1 cellular context compared by ENCODE assay signal in genomic region chr17:41530062-41531048, GRCh38.
TF ChIP-seq lines count a peak whose summit lies in the region.

No MANE protein-coding gene starts in this region.

TF ChIP-seq in K562, 482 proteins besides CTCF, POLR2A, EP300 and RAD21 (continued from another document and continues in another):
- no peak for TF ChIP-seq ZNF764 (CRISPR knock-in tag; IDR thresholded peaks at IDR 0.05; ENCODE audit: low read depth)
- no peak for TF ChIP-seq RFX7 (CRISPR knock-in tag; IDR thresholded peaks at IDR 0.05)
- TF ChIP-seq EWSR1 (IDR thresholded peaks at IDR 0.05; ENCODE audit: borderline replicate concordance, low read depth, partially characterized antibody), result no peak
- no peak for TF ChIP-seq PHF20 (IDR thresholded peaks at IDR 0.05; ENCODE audit: partially characterized antibody)
- peak; percentile 39; the same call in 1 of the 2 replicates for TF ChIP-seq MAFF (IDR thresholded peaks at IDR 0.05; ENCODE audit: low read length)
- 0 out of 2 replicates have a peak, but pooled peaks have one; percentile 23 for TF ChIP-seq RBFOX2 (IDR thresholded peaks at IDR 0.05; ENCODE audit: low read depth, low read length)
- no peak for TF ChIP-seq HLTF (IDR thresholded peaks at IDR 0.05)
- peak; percentile 94 for TF ChIP-seq FOXJ2 (tag; IDR thresholded peaks at IDR 0.05)
- peak; percentile 32 for TF ChIP-seq MEIS2 (IDR thresholded peaks at IDR 0.05; ENCODE audit: partially characterized antibody)
- TF ChIP-seq SMARCB1 (IDR thresholded peaks at IDR 0.05; ENCODE audit: insufficient read length, low read depth), result peak; percentile 81
- TF ChIP-seq ZFP36 (IDR thresholded peaks at IDR 0.05; ENCODE audit: low read depth, low read length, partially characterized antibody), result no peak
- peak; percentile 89 for TF ChIP-seq LEF1 (IDR thresholded peaks at IDR 0.05)
- no peak for TF ChIP-seq NFIX (CRISPR knock-in tag; IDR thresholded peaks at IDR 0.05; ENCODE audit: low read depth)
- TF ChIP-seq WHSC1 (IDR thresholded peaks at IDR 0.05; ENCODE audit: low read length), result no peak
- no peak for TF ChIP-seq SIX5 (IDR thresholded peaks at IDR 0.05; ENCODE audit: borderline replicate concordance in 1 of 2, insufficient read depth in 1 of 2, low read depth in 1 of 2, low read length in 2 of 2)
- no peak for TF ChIP-seq HDAC6 (IDR thresholded peaks at IDR 0.05; ENCODE audit: low read depth, low read length)
- TF ChIP-seq CREB3 (tag; conservative IDR thresholded peaks at IDR 0.05; ENCODE audit: low read depth), result no peak
- no peak for TF ChIP-seq ZFP1 (CRISPR knock-in tag; IDR thresholded peaks at IDR 0.05)
- TF ChIP-seq KDM2B (CRISPR knock-in tag; IDR thresholded peaks at IDR 0.05), result no peak
- peak; percentile 35; the same call in 1 of the 2 replicates for TF ChIP-seq TOE1 (IDR thresholded peaks at IDR 0.05; ENCODE audit: borderline replicate concordance)
- no peak for TF ChIP-seq TOE1 (CRISPR knock-in tag; IDR thresholded peaks at IDR 0.05; ENCODE audit: borderline replicate concordance, low read depth)
- no peak for TF ChIP-seq POLR3A (IDR thresholded peaks at IDR 0.05; ENCODE audit: borderline replicate concordance, extremely low read depth, insufficient read depth, insufficient read length)
- TF ChIP-seq ZBTB34 (CRISPR knock-in tag; IDR thresholded peaks at IDR 0.05), result no peak
- no peak; a peak in 1 of 4 replicates for TF ChIP-seq FOXA3 (CRISPR knock-in tag; conservative IDR thresholded peaks at IDR 0.05 in 1 of 2, IDR thresholded peaks at IDR 0.05 in 1 of 2)
- TF ChIP-seq MEF2A (IDR thresholded peaks at IDR 0.05; ENCODE audit: control insufficient read depth, low read depth, low read length), result no peak
- TF ChIP-seq SNIP1 (IDR thresholded peaks at IDR 0.05; ENCODE audit: low read depth), result no peak
- no peak for TF ChIP-seq SREBF1 (IDR thresholded peaks at IDR 0.05; ENCODE audit: borderline replicate concordance, low read depth, low read length)
- 0 out of 2 replicates have a peak, but pooled peaks have one; percentile 40 for TF ChIP-seq ZNF3 (CRISPR knock-in tag; IDR thresholded peaks at IDR 0.05)
- TF ChIP-seq GTF3C2 (IDR thresholded peaks at IDR 0.05; ENCODE audit: borderline replicate concordance, extremely low read depth, insufficient read length), result no peak
- peak; percentile 62; the same call in 1 of the 2 replicates for TF ChIP-seq EHMT2 (IDR thresholded peaks at IDR 0.05)
- peak; percentile 96 for TF ChIP-seq ARID1B (IDR thresholded peaks at IDR 0.05)
- TF ChIP-seq TCFL5 (CRISPR knock-in tag; conservative IDR thresholded peaks at IDR 0.05), result no peak
- no peak for TF ChIP-seq ZNF57 (CRISPR knock-in tag; IDR thresholded peaks at IDR 0.05)
- TF ChIP-seq EP400 (IDR thresholded peaks at IDR 0.05), result peak; percentile 55
- no peak for TF ChIP-seq AFF4 (CRISPR knock-in tag; IDR thresholded peaks at IDR 0.05)
- no peak for TF ChIP-seq ZBTB9 (CRISPR knock-in tag; IDR thresholded peaks at IDR 0.05)
- TF ChIP-seq RNF2 (IDR thresholded peaks at IDR 0.05), result peak; percentile 94
- no peak for TF ChIP-seq E4F1 (CRISPR knock-in tag; IDR thresholded peaks at IDR 0.05; ENCODE audit: borderline replicate concordance)
- no peak for TF ChIP-seq NCOA2 (IDR thresholded peaks at IDR 0.05; ENCODE audit: partially characterized antibody in 2 of 2)
- no peak for TF ChIP-seq CBFB (CRISPR knock-in tag; IDR thresholded peaks at IDR 0.05)
- no peak for TF ChIP-seq NKRF (IDR thresholded peaks at IDR 0.05; ENCODE audit: borderline replicate concordance)
- TF ChIP-seq BCOR (IDR thresholded peaks at IDR 0.05), result peak; percentile 82; the same call in 1 of the 2 replicates
- no peak for TF ChIP-seq GTF2F1 (IDR thresholded peaks at IDR 0.05; ENCODE audit: low read depth, low read length)
- TF ChIP-seq MTA3 (IDR thresholded peaks at IDR 0.05; ENCODE audit: borderline replicate concordance), result peak; percentile 70; the same call in 1 of the 2 replicates
- TF ChIP-seq HMGXB4 (CRISPR knock-in tag; IDR thresholded peaks at IDR 0.05), result no peak
- TF ChIP-seq HDAC2 (IDR thresholded peaks at IDR 0.05), result peak; percentile 60
- peak in 1 of 2 experiments; percentile 94; a peak in 2 of 4 replicates for TF ChIP-seq SRF (CRISPR knock-in tag; IDR thresholded peaks at IDR 0.05)
- TF ChIP-seq HMGN3 (IDR thresholded peaks at IDR 0.05; ENCODE audit: borderline replicate concordance, extremely low read depth, insufficient read length, low read depth, low read length), result no peak
- TF ChIP-seq RUNX1 (IDR thresholded peaks at IDR 0.05; ENCODE audit: low read depth), result no peak
- TF ChIP-seq ZNF589 (CRISPR knock-in tag; IDR thresholded peaks at IDR 0.05; ENCODE audit: low read depth), result peak; percentile 32; the same call in 1 of the 2 replicates
- no peak for TF ChIP-seq DDX20 (tag; IDR thresholded peaks at IDR 0.05; ENCODE audit: low read depth)
- TF ChIP-seq ZNF253 (CRISPR knock-in tag; conservative IDR thresholded peaks at IDR 0.05), result no peak
- TF ChIP-seq OTX1 (CRISPR knock-in tag; IDR thresholded peaks at IDR 0.05), result peak; percentile 46; the same call in 1 of the 2 replicates
